Comparison of ENCODE assay signal across 17 cellular contexts in genomic region chr4:182827981-182828677, GRCh38.
DNase-seq lines count a peak whose midpoint lies in the region; ATAC-seq and TF ChIP-seq lines count a peak whose summit lies in the region.
"Had no signal": no experiment of that assay in that cellular context is flagged by ENCODE, and none has a peak within 500 bp of the region (broad histone marks: within the 10 kb centered on the region; RNA-seq: fewer than 3 reads in every experiment).

No MANE protein-coding gene starts in this region.

- peak overlapping the region; percentile 69 for H2BK15ac ChIP-seq in neuronal stem cell (ENCODE audit: low read length)

- no peak overlapping the region for H3K23ac ChIP-seq in neuronal stem cell (ENCODE audit: low read depth, low read length, poor library complexity)

- ATAC-seq in GM18498 (IDR thresholded peaks at IDR 0.05; ENCODE audit: unreplicated experiment) = no peak
- ATAC-seq in GM19395 (IDR thresholded peaks at IDR 0.05; ENCODE audit: unreplicated experiment) = no peak
- ATAC-seq: SK-N-SH treated with all-trans-retinoic acid at 6 μM for 48 hours had no signal

- no peak overlapping the region for H3K14ac ChIP-seq in neuronal stem cell (ENCODE audit: low read length)

- no CpG with 5 or more reads among the region's 19 CpGs for WGBS in neuronal stem cell (ENCODE audit: extremely low coverage in 2 of 2, insufficient read length in 2 of 2, insufficient replicate concordance in 1 of 2), 2 donors

- H3K4ac ChIP-seq in neuronal stem cell (ENCODE audit: low read length) = peak overlapping the region; percentile 32

- H3K36me3 ChIP-seq in neuronal stem cell (replicated peaks in 1 of 2; ENCODE audit: control insufficient read depth in 2 of 2, insufficient read depth in 2 of 2, low read length in 2 of 2) = no peaks in the 10 kb centered on the region

- TF ChIP-seq CTCF in glutamatergic neuron (IDR thresholded peaks at IDR 0.05; ENCODE audit: partially characterized antibody, unreplicated experiment) = no peak

- H3K79me1 ChIP-seq in neuronal stem cell (ENCODE audit: low read depth, low read length) = no peaks in the 10 kb centered on the region

- peak overlapping the region; percentile 84 for H2AFZ ChIP-seq in neuronal stem cell (ENCODE audit: low read length)

- peaks cover 28% of the 10 kb centered on the region for H3K4me1 Mint-ChIP-seq in glutamatergic neuron (ENCODE audit: low read depth, unreplicated experiment)

- no peak overlapping the region for H3K4me2 ChIP-seq in neuronal stem cell (ENCODE audit: insufficient read depth, low read length, poor library complexity, severe bottlenecking)

- peak overlapping the region; percentile 74 for H3K9ac ChIP-seq in neuronal stem cell (ENCODE audit: low read depth, low read length, poor library complexity)

- peaks cover 6% of the 10 kb centered on the region for H3K36me3 Mint-ChIP-seq in glutamatergic neuron (ENCODE audit: unreplicated experiment)

- peak overlapping the region; percentile 42 for H3K4me3 Mint-ChIP-seq in glutamatergic neuron (ENCODE audit: unreplicated experiment)

- no peak overlapping the region for H3K27ac ChIP-seq in neuronal stem cell (replicated peaks; ENCODE audit: low read length)

- no peak overlapping the region for H4K91ac ChIP-seq in neuronal stem cell (ENCODE audit: low read depth, low read length, poor library complexity)

- H3K27ac Mint-ChIP-seq in glutamatergic neuron (ENCODE audit: unreplicated experiment) = peak overlapping the region; percentile 38

- H2BK12ac ChIP-seq in neuronal stem cell (ENCODE audit: low read length) = peak overlapping the region; percentile 85

- H3K27me3 ChIP-seq in neuronal stem cell (ENCODE audit: control insufficient read depth in 3 of 3, insufficient read depth in 3 of 3, low read depth in 1 of 3, low read length in 3 of 3) = no peaks in the 10 kb centered on the region

- H2BK120ac ChIP-seq in neuronal stem cell (ENCODE audit: low read depth, low read length) = no peak overlapping the region

- DNase-seq in NCI-H2029 treated with DMSO at 0.1 percent for 48 hours (lab: John Stamatoyannopoulos, UW) (peak; percentile 0), NCI-H2029 (lab: John Stamatoyannopoulos, UW) (no peak), NCI-H146 (lab: John Stamatoyannopoulos, UW) (peak; percentile 57), glutamatergic neuron (no peak), neuronal stem cell (ENCODE audit: low spot score) (no peak)
- no peak for DNase-seq in stimulated activated CD4-positive, alpha-beta T cell treated with anti-CD3 and anti-CD28 coated beads, Interleukin-4, amount 100 ng/mL, for 4 hours
- DNase-seq: C1 segment of cervical spinal cord, DMS 273 treated with DMSO at 0.1 percent for 48 hours, KG1, NCI-H1105, NCI-H2081, NCI-H510A treated with DMSO at 0.1 percent for 48 hours, SHP77 treated with DMSO at 0.1 percent for 48 hours, T-helper 1 cell had no signal

- peak overlapping the region; percentile 78 for H2AK5ac ChIP-seq in neuronal stem cell (ENCODE audit: low read depth, low read length)

- H2BK5ac ChIP-seq in neuronal stem cell (ENCODE audit: low read length) = no peak overlapping the region

- peaks cover 9% of the 10 kb centered on the region for H3K27me3 Mint-ChIP-seq in glutamatergic neuron (ENCODE audit: unreplicated experiment)

- no peak overlapping the region for H4K8ac ChIP-seq in neuronal stem cell (ENCODE audit: low read depth, low read length)

- peaks cover 0 to 3% of the 10 kb centered on the region in 2 donors for H3K9me3 ChIP-seq in neuronal stem cell (replicated peaks in 1 of 2; ENCODE audit: control insufficient read depth in 2 of 2, insufficient read depth in 1 of 2, low read depth in 1 of 2, low read length in 2 of 2)

- H3K9me3 Mint-ChIP-seq in glutamatergic neuron (ENCODE audit: unreplicated experiment) = peaks cover 11% of the 10 kb centered on the region

- peak overlapping the region; percentile 82 for H3K18ac ChIP-seq in neuronal stem cell (ENCODE audit: low read length)

- peak overlapping the region in 1 of 2 donors; percentile 7 for H3K4me3 ChIP-seq in neuronal stem cell (ENCODE audit: low read length in 2 of 2)

- peaks cover 15 to 19% of the 10 kb centered on the region in 2 donors for H3K4me1 ChIP-seq in neuronal stem cell (ENCODE audit: control insufficient read depth in 2 of 2, insufficient read depth in 1 of 2, low read depth in 1 of 2, low read length in 2 of 2)

Comparison
In these comparisons a context has a peak if more than half of its experiments do, and no peak if none do; other contexts are left out.
1. DNase-seq: peak in NCI-H2029 treated with DMSO at 0.1 percent for 48 hours (single experiment) and NCI-H146 (single experiment); none in NCI-H2029 (single experiment), glutamatergic neuron (single experiment), neuronal stem cell (single experiment) and stimulated activated CD4-positive, alpha-beta T cell treated with anti-CD3 and anti-CD28 coated beads, Interleukin-4, amount 100 ng/mL, for 4 hours (0 of 2).